27 cellular contexts compared by ENCODE assay signal in genomic region chr6:44650495-44650894, GRCh38.
"Had no signal": no experiment of that assay in that cellular context is flagged by ENCODE, and none has a peak within 500 bp of the region (broad histone marks: within the 10 kb centered on the region; RNA-seq: fewer than 3 reads in every experiment).

No MANE protein-coding gene starts in this region.

- H3K9ac ChIP-seq: neural progenitor cell had no signal

- H3K9me3 ChIP-seq: adrenal gland, left ventricle myocardium inferior, suprapubic skin, tibial nerve had no signal

- FAIRE-seq: frontal cortex, islet of Langerhans had no signal

- H3K4me1 ChIP-seq: left ventricle myocardium inferior, neural progenitor cell had no signal

- H3K27me3 ChIP-seq: adrenal gland, brain microvascular endothelial cell, neural progenitor cell, right atrium auricular region, suprapubic skin, tibial nerve had no signal

- H3K4me2 ChIP-seq: neural progenitor cell had no signal

- H3K27ac ChIP-seq: adrenal gland, brain microvascular endothelial cell, coronary artery, dorsolateral prefrontal cortex, left ventricle myocardium inferior, neural progenitor cell, right atrium auricular region, suprapubic skin, tibial nerve, VCaP had no signal

- ATAC-seq: natural killer cell had no signal

- H3K36me3 ChIP-seq: adrenal gland, brain microvascular endothelial cell, left ventricle myocardium inferior, neural progenitor cell, right atrium auricular region, suprapubic skin, tibial nerve had no signal

- H3K4me3 ChIP-seq: adrenal gland, coronary artery, dorsolateral prefrontal cortex, left ventricle myocardium inferior, lung, neural progenitor cell, right atrium auricular region, suprapubic skin, tibial nerve had no signal

- H2AFZ ChIP-seq: neural progenitor cell had no signal

- DNase-seq: activated CD4-positive, alpha-beta T cell treated with anti-CD3 and anti-CD28 coated beads for 4 hours; activated CD4-positive, alpha-beta T cell treated with anti-CD3 and anti-CD28 coated beads, Interleukin-2, amount 50 U/mL, for 4 hours; activated CD8-positive, alpha-beta memory T cell treated with anti-CD3 and anti-CD28 coated beads for 24 hours; activated effector memory CD4-positive, alpha-beta T cell treated with anti-CD3 and anti-CD28 coated beads, Interleukin-2, amount 50 U/mL, for 16 hours; activated naive CD4-positive, alpha-beta T cell treated with anti-CD3 and anti-CD28 coated beads for 36 hours; activated naive CD8-positive, alpha-beta T cell treated with anti-CD3 and anti-CD28 coated beads for 36 hours; adrenal gland; aorta; dorsolateral prefrontal cortex; effector memory CD4-positive, alpha-beta T cell; glutamatergic neuron; left ventricle myocardium inferior; natural killer cell; occipital lobe; stimulated activated CD4-positive, alpha-beta T cell treated with anti-CD3 and anti-CD28 coated beads, Interleukin-15, amount 100 ng/mL, for 24 hours; stimulated activated CD4-positive, alpha-beta T cell treated with anti-CD3 and anti-CD28 coated beads, Interleukin-2, amount 100 ng/mL, for 24 hours; stimulated activated naive CD4-positive, alpha-beta T cell had no signal
